27 cellular contexts compared by ENCODE assay signal in the genomic region with DNA sequence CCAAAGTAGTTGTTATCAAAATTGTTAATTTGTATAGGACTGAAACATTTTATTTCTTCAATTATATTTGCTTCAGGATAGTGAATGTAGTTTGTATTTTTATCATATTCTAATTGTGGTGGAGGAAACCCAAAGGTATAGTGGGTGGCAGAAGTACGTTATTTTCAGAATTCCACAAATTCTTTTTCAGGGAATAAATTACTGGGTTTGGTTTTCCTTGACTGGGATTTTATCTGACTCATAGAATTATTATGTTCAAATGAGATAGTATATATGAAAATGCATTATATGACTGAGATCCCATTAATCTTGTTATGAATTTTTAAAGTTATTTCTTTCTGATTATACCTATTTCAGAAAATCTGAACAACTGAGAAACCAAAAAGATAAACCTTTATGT.
"Had no signal": no experiment of that assay in that cellular context is flagged by ENCODE, and none has a peak within 500 bp of the region (broad histone marks: within the 10 kb centered on the region; RNA-seq: fewer than 3 reads in every experiment).

No MANE protein-coding gene starts in this region.

- DNase-seq: activated CD8-positive, alpha-beta memory T cell treated with anti-CD3 and anti-CD28 coated beads for 24 hours; activated CD8-positive, alpha-beta memory T cell treated with anti-CD3 and anti-CD28 coated beads, Interleukin-2, amount 50 U/mL, for 4 hours; activated naive CD4-positive, alpha-beta T cell treated with Interleukin-2 at 50 U/mL for 16 hours; activated naive CD8-positive, alpha-beta T cell treated with anti-CD3 and anti-CD28 coated beads, Interleukin-2, amount 10 ng/mL, durations not matched to agents 7 days and 5 days; activated T-cell treated with anti-CD3 and anti-CD28 coated beads, Interleukin-2, amount 50 U/mL, for 4 hours; amygdala; body of pancreas; cortex of kidney; foreskin keratinocyte; hippocampal formation; kidney glomerular epithelial cell; left lung; midbrain; natural killer cell; retina; sigmoid colon; spleen; stimulated activated CD4-positive, alpha-beta T cell treated with anti-CD3 and anti-CD28 coated beads, Interleukin-4, amount 100 ng/mL, for 1 hour; stimulated activated naive CD4-positive, alpha-beta T cell; T1000; upper lobe of left lung had no signal

- H3K4me3 Mint-ChIP-seq: activated naive CD8-positive, alpha-beta T cell treated with anti-CD3 and anti-CD28 coated beads, Interleukin-2, amount 10 ng/mL, durations not matched to agents 7 days and 5 days; activated T-cell treated with anti-CD3 and anti-CD28 coated beads, Interleukin-2, amount 50 U/mL, for 4 hours; natural killer cell; T-helper 1 cell treated with Interleukin-12 subunit alpha and Interleukin-12 subunit beta and Interleukin-4 antibody, amounts not matched to agents 30 μg/mL and 1 μg/mL, for 36 hours; WTC11 had no signal

- H3K27ac ChIP-seq: body of pancreas, cardiac muscle cell, foreskin keratinocyte, left lung, sigmoid colon, spleen, thoracic aorta, upper lobe of left lung had no signal

- H3K27me3 Mint-ChIP-seq: activated naive CD8-positive, alpha-beta T cell treated with anti-CD3 and anti-CD28 coated beads, Interleukin-2, amount 10 ng/mL, durations not matched to agents 7 days and 5 days; progenitor cell of endocrine pancreas had no signal

- ATAC-seq: activated T-cell treated with anti-CD3 and anti-CD28 coated beads, Interleukin-2, amount 50 U/mL, for 4 hours; body of pancreas; foreskin keratinocyte; left lung; natural killer cell; WTC11 had no signal

- H3K27ac Mint-ChIP-seq: activated naive CD8-positive, alpha-beta T cell treated with anti-CD3 and anti-CD28 coated beads, Interleukin-2, amount 10 ng/mL, durations not matched to agents 7 days and 5 days; activated T-helper 2 cell treated with anti-CD3 and anti-CD28 coated beads, Interferon-gamma antibody, Interleukin-2, Interleukin-4, amounts not matched to agents 10 μg/mL and 5 μg/mL and 100 μg/mL, durations not matched to agents 14 hours and 24 hours and 36 hours; natural killer cell; progenitor cell of endocrine pancreas; T-helper 1 cell treated with Interleukin-12 subunit alpha and Interleukin-12 subunit beta and Interleukin-4 antibody, amounts not matched to agents 30 μg/mL and 1 μg/mL, for 36 hours; WTC11 had no signal

- H3K4me1 Mint-ChIP-seq: activated naive CD8-positive, alpha-beta T cell treated with anti-CD3 and anti-CD28 coated beads, Interleukin-2, amount 10 ng/mL, durations not matched to agents 7 days and 5 days; natural killer cell had no signal

- H3K27me3 ChIP-seq: body of pancreas, cardiac muscle cell, foreskin keratinocyte, left lung, sigmoid colon, spleen, upper lobe of left lung had no signal

- H3K36me3 ChIP-seq: thoracic aorta had no signal

- H3K9me3 ChIP-seq: body of pancreas, left lung, sigmoid colon, thoracic aorta, upper lobe of left lung had no signal

- H3K4me3 ChIP-seq: body of pancreas, cardiac muscle cell, left lung, sigmoid colon, spleen, thoracic aorta, upper lobe of left lung had no signal

- H3K4me1 ChIP-seq: body of pancreas, foreskin keratinocyte, left lung, sigmoid colon, spleen, upper lobe of left lung had no signal

- H3K9me3 Mint-ChIP-seq: WTC11 had no signal
